In genomic region chr1:65458730-65459396, GRCh38 we compare ENCODE assay signal across 15 cellular contexts. TPM values are rescaled to one million over a fixed set of nuclear protein-coding genes. Genes with fewer than 3 reads are reported as not detected.
A peak's percentile ranks its signal among the peaks of the same experiment; 100 is the strongest.
DNase-seq lines count a peak whose midpoint lies in the region; ATAC-seq and TF ChIP-seq lines count a peak whose summit lies in the region.
"Had no signal": no experiment of that assay in that cellular context is flagged by ENCODE, and none has a peak within 500 bp of the region (broad histone marks: within the 10 kb centered on the region; RNA-seq: fewer than 3 reads in every experiment).

No MANE protein-coding gene starts in this region.

- peak overlapping the region; percentile 20; the same call in 1 of the 2 replicates for H2AFZ ChIP-seq in OCI-LY7 (ENCODE audit: low read length)

- H3K4me1 Mint-ChIP-seq in activated naive CD4-positive, alpha-beta T cell treated with anti-CD3 and anti-CD28 coated beads, Interleukin-2, amount 10 ng/mL, durations not matched to agents 7 days and 5 days = peaks cover 19% of the 10 kb centered on the region

- no peaks in the 10 kb centered on the region for H4K20me1 ChIP-seq in OCI-LY7 (ENCODE audit: insufficient read depth, low read length)

- no peak for TF ChIP-seq CTCF in OCI-LY7 (conservative IDR thresholded peaks at IDR 0.05; ENCODE audit: low read length)

- H3K9me3 ChIP-seq in OCI-LY7 (ENCODE audit: low read length) = no peaks in the 10 kb centered on the region
- H3K9me3 ChIP-seq: stomach had no signal

- no peak overlapping the region for H3K4me3 ChIP-seq in OCI-LY7 (ENCODE audit: low read depth, low read length, poor library complexity, severe bottlenecking)
- H3K4me3 ChIP-seq: stomach had no signal

- POLR2A ChIA-PET in OCI-LY7 (lab: Charles Lee) = interaction anchor here (0.7 to 2.4 kb wide), 4 partner anchors 10 to 225 kb away, joined by 3 to 7 read pairs (median 5); no protein-coding TSS in a partner anchor

- no TSS peak for BruUV-seq in OCI-LY7 (replicated peaks; lab: Mats Ljungman, UMichigan)

- intact Hi-C loops in OCI-LY7 (cut with micrococcal nuclease; ENCODE audit: unreplicated experiment) = loop anchor here (2.0 kb wide), 1 partner anchor 222 kb away; no protein-coding TSS in a partner anchor

- no peaks in the 10 kb centered on the region for H3K27me3 Mint-ChIP-seq in activated naive CD4-positive, alpha-beta T cell treated with anti-CD3 and anti-CD28 coated beads, Interleukin-2, amount 10 ng/mL, durations not matched to agents 7 days and 5 days

- peak; percentile 32 for ATAC-seq in GM18867 (IDR thresholded peaks at IDR 0.05; ENCODE audit: unreplicated experiment)
- ATAC-seq in GM21786 (IDR thresholded peaks at IDR 0.05; ENCODE audit: unreplicated experiment) = peak; percentile 32
- ATAC-seq in GM21825 (IDR thresholded peaks at IDR 0.05; ENCODE audit: unreplicated experiment) = no peak

- no peak overlapping the region for H3K27ac ChIP-seq in OCI-LY7 (ENCODE audit: low read depth, low read length, poor library complexity, severe bottlenecking)
- H3K27ac ChIP-seq: C4-2B, stomach had no signal

- H3K36me3 ChIP-seq in OCI-LY7 (ENCODE audit: insufficient read depth, low read length) = no peaks in the 10 kb centered on the region
- H3K36me3 ChIP-seq: stomach had no signal

- no peak overlapping the region for H3K4me2 ChIP-seq in OCI-LY7 (ENCODE audit: low read length)

- no peak for DNase-seq in OCI-LY7 (ENCODE audit: low spot score)
- peak; percentile 26 for DNase-seq in iris pigment epithelial cell (ENCODE audit: low read depth)
- no peak for DNase-seq in OCI-M2 (lab: John Stamatoyannopoulos, UW; ENCODE audit: unreplicated experiment)
- no peak for DNase-seq in activated naive CD4-positive, alpha-beta T cell treated with anti-CD3 and anti-CD28 coated beads, Interleukin-2, amount 10 ng/mL, durations not matched to agents 7 days and 5 days
- DNase-seq in UCSD-AML1 (lab: John Stamatoyannopoulos, UW; ENCODE audit: unreplicated experiment) = no peak
- DNase-seq: activated naive CD4-positive, alpha-beta T cell treated with Interleukin-2 at 50 U/mL for 16 hours; effector CD8-positive, alpha-beta T cell; immature natural killer cell; NCI-H2029; Right ventricle myocardium superior; stomach had no signal

- peaks cover 2% of the 10 kb centered on the region for H3K9me3 Mint-ChIP-seq in activated naive CD4-positive, alpha-beta T cell treated with anti-CD3 and anti-CD28 coated beads, Interleukin-2, amount 10 ng/mL, durations not matched to agents 7 days and 5 days

- no peaks in the 10 kb centered on the region for H3K36me3 Mint-ChIP-seq in activated naive CD4-positive, alpha-beta T cell treated with anti-CD3 and anti-CD28 coated beads, Interleukin-2, amount 10 ng/mL, durations not matched to agents 7 days and 5 days

- CTCF ChIA-PET in OCI-LY7 (lab: Charles Lee; ENCODE audit: unreplicated experiment) = interaction anchor here (0.6 to 1.9 kb wide), 3 partner anchors 222 to 228 kb away, joined by 3 to 6 read pairs (median 3); no protein-coding TSS in a partner anchor
- CTCF ChIA-PET in activated naive CD4-positive, alpha-beta T cell treated with anti-CD3 and anti-CD28 coated beads, Interleukin-2, amount 10 ng/mL, durations not matched to agents 7 days and 5 days (lab: Charles Lee) = interaction anchor here (0.7 to 3.1 kb wide), 32 partner anchors 10 to 396 kb away, joined by 3 to 42 read pairs (median 4); partner anchors contain the start of gene DNAJC6

- H3K4me1 ChIP-seq in OCI-LY7 (ENCODE audit: insufficient read depth, low read length, poor library complexity, severe bottlenecking) = no peaks in the 10 kb centered on the region

- no peaks in the 10 kb centered on the region for H3K79me2 ChIP-seq in OCI-LY7 (ENCODE audit: insufficient read depth, low read depth, low read length)

- no peak overlapping the region for H3K4me3 Mint-ChIP-seq in activated naive CD4-positive, alpha-beta T cell treated with anti-CD3 and anti-CD28 coated beads, Interleukin-2, amount 10 ng/mL, durations not matched to agents 7 days and 5 days
- H3K4me3 Mint-ChIP-seq: immature natural killer cell had no signal

- H3K9me2 ChIP-seq in OCI-LY7 (ENCODE audit: insufficient read depth, low read length) = no peaks in the 10 kb centered on the region

- no peak overlapping the region for H3K27ac Mint-ChIP-seq in activated naive CD4-positive, alpha-beta T cell treated with anti-CD3 and anti-CD28 coated beads, Interleukin-2, amount 10 ng/mL, durations not matched to agents 7 days and 5 days
- H3K27ac Mint-ChIP-seq: immature natural killer cell had no signal

RNA-seq across cellular contexts. Expression of gene LEPR, which starts 38.4 kb away (rescaled TPM):
- total RNA-seq in OCI-LY7 (2014; rRNA removed; shearing (Covaris generic)) = 0.63 and 0.67 TPM in 2 replicates
- total RNA-seq in OCI-LY7 (2022) = 0.68 and 1.0 TPM in 2 replicates

RNA-seq across cellular contexts. Expression of gene LEPROT, which starts 38.4 kb away (rescaled TPM):
- total RNA-seq in OCI-LY7 (2014; rRNA removed; shearing (Covaris generic)) = 6.7 and 14.5 TPM in 2 replicates
- total RNA-seq in OCI-LY7 (2022) = 20.5 and 22.7 TPM in 2 replicates
